Comparison of ENCODE assay signal across 7 cellular contexts in the genomic region with DNA sequence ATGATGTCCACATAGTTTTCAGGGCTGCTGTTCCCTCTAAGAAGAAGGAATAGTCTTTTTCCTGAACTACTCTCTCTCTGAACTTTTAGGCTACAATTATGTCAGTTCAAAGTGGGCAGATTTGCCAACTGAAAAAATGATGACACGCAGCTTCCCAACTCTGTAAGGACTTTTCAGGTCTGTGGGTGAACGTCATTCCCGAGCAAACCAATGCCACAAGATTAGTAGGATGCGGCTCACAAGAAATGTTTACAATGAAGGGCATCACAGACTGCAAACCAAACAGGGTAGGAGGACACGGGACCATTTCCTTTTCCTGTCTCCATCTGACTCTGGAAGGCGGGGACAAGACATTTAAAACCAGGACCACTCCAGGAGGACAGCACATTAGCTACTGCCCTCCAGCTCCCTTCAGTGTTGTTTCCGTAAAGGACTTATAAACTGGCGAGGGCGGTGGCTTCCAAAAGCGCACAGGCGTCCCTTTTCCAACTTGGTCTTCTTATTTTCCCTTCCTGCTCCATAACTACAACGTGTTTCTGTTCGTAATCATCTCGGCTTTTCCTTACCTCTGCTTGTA. TPM values are rescaled to one million over a fixed set of nuclear protein-coding genes. Genes with fewer than 3 reads are reported as not detected.
A peak's percentile ranks its signal among the peaks of the same experiment; 100 is the strongest.
DNase-seq lines count a peak whose midpoint lies in the region; ATAC-seq and TF ChIP-seq lines count a peak whose summit lies in the region.

No MANE protein-coding gene starts in this region.

- peaks cover 64% of the 10 kb centered on the region for H3K4me1 ChIP-seq in DOHH2 (ENCODE audit: control insufficient read depth, low read length)

- H3K27me3 ChIP-seq in DOHH2 (ENCODE audit: control insufficient read depth, low read length): no peaks in the 10 kb centered on the region

- DNase-seq in fibroblast of pulmonary artery (ENCODE audit: low read depth) (peak; percentile 84), natural killer cell (no peak), NCI-H1048 (lab: John Stamatoyannopoulos, UW) (no peak)

- peak overlapping the region; percentile 77 for H3K27ac ChIP-seq in DOHH2 (ENCODE audit: low read depth, low read length)

- H3K9me3 ChIP-seq in DOHH2 (ENCODE audit: control insufficient read depth, insufficient read depth, low read length): no peaks in the 10 kb centered on the region

- peaks cover 9% of the 10 kb centered on the region for H3F3A ChIP-seq in DOHH2 (ENCODE audit: control insufficient read depth, insufficient read depth)

- no peaks in the 10 kb centered on the region for H3K9me3 Mint-ChIP-seq in IgD-negative memory B cell
- H3K9me3 Mint-ChIP-seq in natural killer cell: no peaks in the 10 kb centered on the region

- H3K9me2 ChIP-seq in DOHH2 (replicated peaks; ENCODE audit: control insufficient read depth, low read length): no peaks in the 10 kb centered on the region

- no peaks in the 10 kb centered on the region for H3K27me3 Mint-ChIP-seq in IgD-negative memory B cell
- peaks cover 0 to 7% of the 10 kb centered on the region in 2 donors for H3K27me3 Mint-ChIP-seq in natural killer cell (ENCODE audit: low read depth in 2 of 2)

- H3K79me2 ChIP-seq in DOHH2 (ENCODE audit: control insufficient read depth, low read length): peaks cover 55% of the 10 kb centered on the region

- H3K4me3 Mint-ChIP-seq in IgD-negative memory B cell (peak overlapping the region; percentile 92 to 99 (median 98)), natural killer cell (peak overlapping the region; percentile 99)

- H3K36me3 ChIP-seq in DOHH2 (ENCODE audit: control insufficient read depth, low read length): peaks cover 24% of the 10 kb centered on the region

- intact Hi-C loops in natural killer cell (cut with micrococcal nuclease): loop anchor here (2.0 to 5.0 kb wide), 4 partner anchors 40 to 218 kb away; no protein-coding TSS in a partner anchor

- H3K4me2 ChIP-seq in DOHH2 (ENCODE audit: low read length): peak overlapping the region; percentile 92

- H4K20me1 ChIP-seq in DOHH2 (ENCODE audit: control insufficient read depth, insufficient read depth, low read depth, low read length): peaks cover 10% of the 10 kb centered on the region; the same call in 1 of the 2 replicates

- H3K36me3 Mint-ChIP-seq in IgD-negative memory B cell (peaks cover 3% of the 10 kb centered on the region), natural killer cell (no peaks in the 10 kb centered on the region)

- ATAC-seq in GM19463 (IDR thresholded peaks at IDR 0.05; ENCODE audit: unreplicated experiment): peak; percentile 8
- ATAC-seq in natural killer cell: peak; percentile 2 to 35 (median 14)

- H3K4me3 ChIP-seq in DOHH2 (ENCODE audit: low read length) (peak overlapping the region; percentile 97), WI38 (ENCODE audit: low read depth, low read length) (peak overlapping the region; percentile 95), fibroblast of pulmonary artery (replicated peaks; ENCODE audit: low read depth, low read length) (peak overlapping the region; percentile 94)

- H3K4me1 Mint-ChIP-seq in IgD-negative memory B cell (peaks cover 34 to 53% (median 40%) of the 10 kb centered on the region in 3 donors), natural killer cell (peaks cover 42 to 50% of the 10 kb centered on the region in 2 donors)

- H3K27ac Mint-ChIP-seq in IgD-negative memory B cell: peak overlapping the region; percentile 96 to 98 (median 97)
- peak overlapping the region; percentile 95 to 100 for H3K27ac Mint-ChIP-seq in natural killer cell

- TF ChIP-seq CTCF in DOHH2 (IDR thresholded peaks at IDR 0.05; ENCODE audit: low read depth, low read length, poor library complexity, severe bottlenecking) (no peak), WI38 (IDR thresholded peaks at IDR 0.05; ENCODE audit: low read depth, low read length) (no peak), fibroblast of pulmonary artery (IDR thresholded peaks at IDR 0.05; ENCODE audit: low read length, missing control alignments) (no peak), natural killer cell (IDR thresholded peaks at IDR 0.05) (no peak)

RNA-seq across cellular contexts. Expression of a gene that starts 0.5 kb away (rescaled TPM):
- polyA plus RNA-seq in IgD-negative memory B cell: 19.3 TPM
- 10 to 100 TPM; 59.1 to 79.6 (median 65.0) TPM for total RNA-seq in natural killer cell
